Comparison of ENCODE assay signal across 1 cellular context in genomic region chr5:143492783-143493182, GRCh38.
TF ChIP-seq lines count a peak whose summit lies in the region.

No MANE protein-coding gene starts in this region.

TF ChIP-seq in K562, 482 proteins besides CTCF, POLR2A, EP300 and RAD21 (continued from another document):
- TF ChIP-seq, protein P1, sequence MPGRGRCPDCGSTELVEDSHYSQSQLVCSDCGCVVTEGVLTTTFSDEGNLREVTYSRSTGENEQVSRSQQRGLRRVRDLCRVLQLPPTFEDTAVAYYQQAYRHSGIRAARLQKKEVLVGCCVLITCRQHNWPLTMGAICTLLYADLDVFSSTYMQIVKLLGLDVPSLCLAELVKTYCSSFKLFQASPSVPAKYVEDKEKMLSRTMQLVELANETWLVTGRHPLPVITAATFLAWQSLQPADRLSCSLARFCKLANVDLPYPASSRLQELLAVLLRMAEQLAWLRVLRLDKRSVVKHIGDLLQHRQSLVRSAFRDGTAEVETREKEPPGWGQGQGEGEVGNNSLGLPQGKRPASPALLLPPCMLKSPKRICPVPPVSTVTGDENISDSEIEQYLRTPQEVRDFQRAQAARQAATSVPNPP (IDR thresholded peaks at IDR 0.05; ENCODE audit: borderline replicate concordance, insufficient read depth, insufficient read length): no peak
- TF ChIP-seq GABPA (tag; conservative IDR thresholded peaks at IDR 0.05; ENCODE audit: low read depth) (no peak), NFE2 (IDR thresholded peaks at IDR 0.05; ENCODE audit: low read depth) (0 out of 2 replicates have a peak, but pooled peaks have one; percentile 21), MBD2 (IDR thresholded peaks at IDR 0.05; ENCODE audit: borderline replicate concordance, low read depth) (no peak), L3MBTL2 (IDR thresholded peaks at IDR 0.05) (no peak), ARID2 (IDR thresholded peaks at IDR 0.05) (no peak), PHB2 (IDR thresholded peaks at IDR 0.05; ENCODE audit: low read depth) (no peak), C11orf30 (IDR thresholded peaks at IDR 0.05; ENCODE audit: low read depth) (peak; percentile 24; the same call in 1 of the 2 replicates), ZNF586 (CRISPR knock-in tag; conservative IDR thresholded peaks at IDR 0.05) (no peak), ZNF655 (CRISPR knock-in tag; IDR thresholded peaks at IDR 0.05) (no peak), ZNF695 (CRISPR knock-in tag; IDR thresholded peaks at IDR 0.05) (no peak), ZNF184 (CRISPR knock-in tag; IDR thresholded peaks at IDR 0.05) (no peak), GATAD2B (IDR thresholded peaks at IDR 0.05; ENCODE audit: borderline replicate concordance) (no peak), ZNF316 (IDR thresholded peaks at IDR 0.05) (peak; percentile 34; the same call in 1 of the 2 replicates), NR2C1 (IDR thresholded peaks at IDR 0.05) (no peak), NR2C1 (tag; IDR thresholded peaks at IDR 0.05) (no peak), ZKSCAN8 (CRISPR knock-in tag; IDR thresholded peaks at IDR 0.05) (no peak), ZNF785 (CRISPR knock-in tag; IDR thresholded peaks at IDR 0.05) (no peak), LCOR (CRISPR knock-in tag; IDR thresholded peaks at IDR 0.05) (no peak)
- TF ChIP-seq, protein P2, sequence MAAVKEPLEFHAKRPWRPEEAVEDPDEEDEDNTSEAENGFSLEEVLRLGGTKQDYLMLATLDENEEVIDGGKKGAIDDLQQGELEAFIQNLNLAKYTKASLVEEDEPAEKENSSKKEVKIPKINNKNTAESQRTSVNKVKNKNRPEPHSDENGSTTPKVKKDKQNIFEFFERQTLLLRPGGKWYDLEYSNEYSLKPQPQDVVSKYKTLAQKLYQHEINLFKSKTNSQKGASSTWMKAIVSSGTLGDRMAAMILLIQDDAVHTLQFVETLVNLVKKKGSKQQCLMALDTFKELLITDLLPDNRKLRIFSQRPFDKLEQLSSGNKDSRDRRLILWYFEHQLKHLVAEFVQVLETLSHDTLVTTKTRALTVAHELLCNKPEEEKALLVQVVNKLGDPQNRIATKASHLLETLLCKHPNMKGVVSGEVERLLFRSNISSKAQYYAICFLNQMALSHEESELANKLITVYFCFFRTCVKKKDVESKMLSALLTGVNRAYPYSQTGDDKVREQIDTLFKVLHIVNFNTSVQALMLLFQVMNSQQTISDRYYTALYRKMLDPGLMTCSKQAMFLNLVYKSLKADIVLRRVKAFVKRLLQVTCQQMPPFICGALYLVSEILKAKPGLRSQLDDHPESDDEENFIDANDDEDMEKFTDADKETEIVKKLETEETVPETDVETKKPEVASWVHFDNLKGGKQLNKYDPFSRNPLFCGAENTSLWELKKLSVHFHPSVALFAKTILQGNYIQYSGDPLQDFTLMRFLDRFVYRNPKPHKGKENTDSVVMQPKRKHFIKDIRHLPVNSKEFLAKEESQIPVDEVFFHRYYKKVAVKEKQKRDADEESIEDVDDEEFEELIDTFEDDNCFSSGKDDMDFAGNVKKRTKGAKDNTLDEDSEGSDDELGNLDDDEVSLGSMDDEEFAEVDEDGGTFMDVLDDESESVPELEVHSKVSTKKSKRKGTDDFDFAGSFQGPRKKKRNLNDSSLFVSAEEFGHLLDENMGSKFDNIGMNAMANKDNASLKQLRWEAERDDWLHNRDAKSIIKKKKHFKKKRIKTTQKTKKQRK (IDR thresholded peaks at IDR 0.05; ENCODE audit: borderline replicate concordance, low read depth, low read length): no peak
- TF ChIP-seq, protein P3, sequence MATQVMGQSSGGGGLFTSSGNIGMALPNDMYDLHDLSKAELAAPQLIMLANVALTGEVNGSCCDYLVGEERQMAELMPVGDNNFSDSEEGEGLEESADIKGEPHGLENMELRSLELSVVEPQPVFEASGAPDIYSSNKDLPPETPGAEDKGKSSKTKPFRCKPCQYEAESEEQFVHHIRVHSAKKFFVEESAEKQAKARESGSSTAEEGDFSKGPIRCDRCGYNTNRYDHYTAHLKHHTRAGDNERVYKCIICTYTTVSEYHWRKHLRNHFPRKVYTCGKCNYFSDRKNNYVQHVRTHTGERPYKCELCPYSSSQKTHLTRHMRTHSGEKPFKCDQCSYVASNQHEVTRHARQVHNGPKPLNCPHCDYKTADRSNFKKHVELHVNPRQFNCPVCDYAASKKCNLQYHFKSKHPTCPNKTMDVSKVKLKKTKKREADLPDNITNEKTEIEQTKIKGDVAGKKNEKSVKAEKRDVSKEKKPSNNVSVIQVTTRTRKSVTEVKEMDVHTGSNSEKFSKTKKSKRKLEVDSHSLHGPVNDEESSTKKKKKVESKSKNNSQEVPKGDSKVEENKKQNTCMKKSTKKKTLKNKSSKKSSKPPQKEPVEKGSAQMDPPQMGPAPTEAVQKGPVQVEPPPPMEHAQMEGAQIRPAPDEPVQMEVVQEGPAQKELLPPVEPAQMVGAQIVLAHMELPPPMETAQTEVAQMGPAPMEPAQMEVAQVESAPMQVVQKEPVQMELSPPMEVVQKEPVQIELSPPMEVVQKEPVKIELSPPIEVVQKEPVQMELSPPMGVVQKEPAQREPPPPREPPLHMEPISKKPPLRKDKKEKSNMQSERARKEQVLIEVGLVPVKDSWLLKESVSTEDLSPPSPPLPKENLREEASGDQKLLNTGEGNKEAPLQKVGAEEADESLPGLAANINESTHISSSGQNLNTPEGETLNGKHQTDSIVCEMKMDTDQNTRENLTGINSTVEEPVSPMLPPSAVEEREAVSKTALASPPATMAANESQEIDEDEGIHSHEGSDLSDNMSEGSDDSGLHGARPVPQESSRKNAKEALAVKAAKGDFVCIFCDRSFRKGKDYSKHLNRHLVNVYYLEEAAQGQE (CRISPR knock-in tag; IDR thresholded peaks at IDR 0.05; ENCODE audit: low read depth): no peak
